In genomic region chr14:23120405-23121251, GRCh38 we compare ENCODE assay signal across 8 cellular contexts. TPM values are rescaled to one million over a fixed set of nuclear protein-coding genes. Genes with fewer than 3 reads are reported as not detected.
DNase-seq lines count a peak whose midpoint lies in the region; ATAC-seq and TF ChIP-seq lines count a peak whose summit lies in the region.

No MANE protein-coding gene starts in this region.

- H3K27ac ChIP-seq in angular gyrus (ENCODE audit: low read depth, low read length), result peak overlapping the region; percentile 34

- DNase-seq in NCI-H2081 (lab: John Stamatoyannopoulos, UW) (peak; percentile 78 to 79), T-helper 22 cell (ENCODE audit: low read depth) (peak; percentile 60), left ventricle myocardium superior (peak; percentile 92), retina (peak; percentile 86)

- TF ChIP-seq CTCF in GM12874 (IDR thresholded peaks at IDR 0.05; ENCODE audit: insufficient read depth, low read depth, low read length), result peak; percentile 99

- intact Hi-C loops in left ventricle myocardium superior (cut with micrococcal nuclease), result loop anchor here (1.0 kb wide), 1 partner anchor 67 kb away; no protein-coding TSS in a partner anchor

- ATAC-seq in HG02973 (IDR thresholded peaks at IDR 0.05; ENCODE audit: unreplicated experiment) (peak; percentile 67), left ventricle myocardium superior (peak; percentile 81), GM21717 (IDR thresholded peaks at IDR 0.05; ENCODE audit: unreplicated experiment) (no peak)

RNA-seq across cellular contexts. Expression of gene CEBPE, which starts 1.6 kb away (rescaled TPM):
- total RNA-seq in left ventricle myocardium superior, result not detected

RNA-seq across cellular contexts. Expression of gene CIROP, which starts 15.8 kb away (rescaled TPM):
- total RNA-seq in left ventricle myocardium superior, result not detected

RNA-seq across cellular contexts. Expression of gene C14orf119, which starts 25.3 kb away (rescaled TPM):
- total RNA-seq in left ventricle myocardium superior, result 23.6 TPM

RNA-seq across cellular contexts. Expression of gene ACIN1, which starts 25.7 kb away (rescaled TPM):
- total RNA-seq in left ventricle myocardium superior, result 78.4 TPM
